Comparison of ENCODE assay signal across 2 cellular contexts in genomic region chr10:129863231-129863663, GRCh38.
TF ChIP-seq lines count a peak whose summit lies in the region.

No MANE protein-coding gene starts in this region.

TF ChIP-seq in SK-N-SH, 30 proteins besides CTCF, POLR2A, EP300 and RAD21:
- TF ChIP-seq MEF2A (IDR thresholded peaks at IDR 0.05; ENCODE audit: borderline replicate concordance, low read depth) = no peak
- no peak for TF ChIP-seq FOXM1 (IDR thresholded peaks at IDR 0.05; ENCODE audit: low read depth)
- no peak for TF ChIP-seq USF1 (IDR thresholded peaks at IDR 0.05; ENCODE audit: borderline replicate concordance, low read depth)
- TF ChIP-seq CHD2 (IDR thresholded peaks at IDR 0.05; ENCODE audit: low read length, partially characterized antibody) = no peak
- TF ChIP-seq IRF3 (IDR thresholded peaks at IDR 0.05; ENCODE audit: low read depth, low read length) = no peak
- no peak for TF ChIP-seq TEAD4 (IDR thresholded peaks at IDR 0.05; ENCODE audit: borderline replicate concordance, insufficient read depth)
- no peak for TF ChIP-seq JUND (IDR thresholded peaks at IDR 0.05)
- no peak for TF ChIP-seq ELF1 (IDR thresholded peaks at IDR 0.05)
- TF ChIP-seq GATA2 (CRISPR knock-in tag; IDR thresholded peaks at IDR 0.05) = no peak
- TF ChIP-seq POLR2AphosphoS5 (IDR thresholded peaks at IDR 0.05; ENCODE audit: low read depth, low read length) = no peak
- no peak for TF ChIP-seq RXRA (IDR thresholded peaks at IDR 0.05; ENCODE audit: borderline replicate concordance, low read depth)
- no peak for TF ChIP-seq EZH2phosphoT487 (IDR thresholded peaks at IDR 0.05; ENCODE audit: borderline replicate concordance, low read depth)

TF ChIP-seq in SK-N-SH treated with all-trans-retinoic acid at 6 μM for 48 hours, 23 proteins besides CTCF, POLR2A, EP300 and RAD21:
- TF ChIP-seq BACH2 (CRISPR knock-in tag; IDR thresholded peaks at IDR 0.05; ENCODE audit: borderline replicate concordance) (no peak), CREB5 (CRISPR knock-in tag; IDR thresholded peaks at IDR 0.05; ENCODE audit: low read depth) (no peak), PATZ1 (CRISPR knock-in tag; IDR thresholded peaks at IDR 0.05; ENCODE audit: borderline replicate concordance) (no peak), ESRRG (CRISPR knock-in tag; IDR thresholded peaks at IDR 0.05) (no peak), ZNF8 (CRISPR knock-in tag; IDR thresholded peaks at IDR 0.05) (no peak), ZFP3 (CRISPR knock-in tag; IDR thresholded peaks at IDR 0.05) (no peak), ISL1 (CRISPR knock-in tag; IDR thresholded peaks at IDR 0.05) (no peak), TCF4 (CRISPR knock-in tag; IDR thresholded peaks at IDR 0.05; ENCODE audit: borderline replicate concordance) (no peak), ZNF565 (CRISPR knock-in tag; conservative IDR thresholded peaks at IDR 0.05; ENCODE audit: low read depth) (no peak), RARB (CRISPR knock-in tag; IDR thresholded peaks at IDR 0.05) (no peak), OSR1 (CRISPR knock-in tag; IDR thresholded peaks at IDR 0.05) (no peak), ARNTL (CRISPR knock-in tag; IDR thresholded peaks at IDR 0.05; ENCODE audit: borderline replicate concordance, low read depth) (no peak), SNAI2 (CRISPR knock-in tag; IDR thresholded peaks at IDR 0.05) (no peak), TSHZ2 (CRISPR knock-in tag; IDR thresholded peaks at IDR 0.05) (no peak), ZFP30 (CRISPR knock-in tag; IDR thresholded peaks at IDR 0.05) (no peak), GLIS3 (CRISPR knock-in tag; IDR thresholded peaks at IDR 0.05) (no peak)
